ENCODE assay signal across 1 cellular context in genomic region chr9:72947987-72948465, GRCh38.
A peak's percentile ranks its signal among the peaks of the same experiment; 100 is the strongest.
TF ChIP-seq lines count a peak whose summit lies in the region.

No MANE protein-coding gene starts in this region.

TF ChIP-seq in HepG2, 621 proteins besides CTCF, POLR2A, EP300 and RAD21 (continued from another document and continues in another):
- TF ChIP-seq ARID3A (IDR thresholded peaks at IDR 0.05; ENCODE audit: low read depth, low read length): 0 out of 2 replicates have a peak, but pooled peaks have one; percentile 13
- TF ChIP-seq POLR2AphosphoS5 (IDR thresholded peaks at IDR 0.05; ENCODE audit: low read depth, low read length): no peak
- TF ChIP-seq ZHX2 (IDR thresholded peaks at IDR 0.05; ENCODE audit: low read depth): no peak
- no peak for TF ChIP-seq ZHX2 (CRISPR knock-in tag; IDR thresholded peaks at IDR 0.05; ENCODE audit: borderline replicate concordance)
- no peak for TF ChIP-seq ZBTB44 (CRISPR knock-in tag; IDR thresholded peaks at IDR 0.05)
- no peak for TF ChIP-seq HOXD1 (CRISPR knock-in tag; IDR thresholded peaks at IDR 0.05)
- TF ChIP-seq ZBTB1 (CRISPR knock-in tag; IDR thresholded peaks at IDR 0.05; ENCODE audit: borderline replicate concordance): no peak
- peak; percentile 55 for TF ChIP-seq CEBPG (CRISPR knock-in tag; IDR thresholded peaks at IDR 0.05)
- TF ChIP-seq PHF20 (CRISPR knock-in tag; IDR thresholded peaks at IDR 0.05): no peak
- TF ChIP-seq HNRNPH1 (optimal IDR thresholded peaks at IDR 0.05; ENCODE audit: low read depth, low read length): no peak
- no peak for TF ChIP-seq HDAC6 (IDR thresholded peaks at IDR 0.05; ENCODE audit: low read depth, low read length)
- TF ChIP-seq PHF21A (CRISPR knock-in tag; IDR thresholded peaks at IDR 0.05): peak; percentile 21; the same call in 1 of the 2 replicates
- no peak for TF ChIP-seq KLF13 (CRISPR knock-in tag; IDR thresholded peaks at IDR 0.05)
- TF ChIP-seq ZNF784 (CRISPR knock-in tag; IDR thresholded peaks at IDR 0.05; ENCODE audit: borderline replicate concordance): no peak
- TF ChIP-seq MAFF (IDR thresholded peaks at IDR 0.05; ENCODE audit: low read depth, low read length): peak; percentile 23; the same call in 1 of the 2 replicates
- TF ChIP-seq SNRNP70 (IDR thresholded peaks at IDR 0.05; ENCODE audit: low read depth, low read length): no peak
- no peak for TF ChIP-seq FOXM1 (CRISPR knock-in tag; IDR thresholded peaks at IDR 0.05)
- no peak for TF ChIP-seq KLF12 (CRISPR knock-in tag; IDR thresholded peaks at IDR 0.05; ENCODE audit: borderline replicate concordance)
- no peak for TF ChIP-seq MTF2 (CRISPR knock-in tag; IDR thresholded peaks at IDR 0.05; ENCODE audit: borderline replicate concordance)
- TF ChIP-seq ATF7-NPFF (CRISPR knock-in tag; IDR thresholded peaks at IDR 0.05; ENCODE audit: low read depth): no peak
- TF ChIP-seq ZNF33B (CRISPR knock-in tag; IDR thresholded peaks at IDR 0.05): no peak
- TF ChIP-seq NRL (CRISPR knock-in tag; IDR thresholded peaks at IDR 0.05; ENCODE audit: borderline replicate concordance): no peak
- no peak for TF ChIP-seq TARDBP (CRISPR knock-in tag; IDR thresholded peaks at IDR 0.05)
- TF ChIP-seq RORA (CRISPR knock-in tag; IDR thresholded peaks at IDR 0.05): no peak
- no peak for TF ChIP-seq KAT2B (IDR thresholded peaks at IDR 0.05; ENCODE audit: borderline replicate concordance, low read depth, low read length)
- peak; percentile 33; the same call in 1 of the 2 replicates for TF ChIP-seq SALL1 (CRISPR knock-in tag; IDR thresholded peaks at IDR 0.05)
- TF ChIP-seq GATAD2A (CRISPR knock-in tag; IDR thresholded peaks at IDR 0.05): 0 out of 2 replicates have a peak, but pooled peaks have one; percentile 39
- 0 out of 2 replicates have a peak, but pooled peaks have one; percentile 20 for TF ChIP-seq POGZ (CRISPR knock-in tag; IDR thresholded peaks at IDR 0.05)
- no peak for TF ChIP-seq ZNF317 (CRISPR knock-in tag; IDR thresholded peaks at IDR 0.05)
- no peak for TF ChIP-seq AFF4 (CRISPR knock-in tag; IDR thresholded peaks at IDR 0.05)
- no peak for TF ChIP-seq CSRNP2 (CRISPR knock-in tag; conservative IDR thresholded peaks at IDR 0.05; ENCODE audit: low read depth)
- no peak for TF ChIP-seq ZSCAN12 (CRISPR knock-in tag; IDR thresholded peaks at IDR 0.05)
- TF ChIP-seq E2F2 (CRISPR knock-in tag; IDR thresholded peaks at IDR 0.05; ENCODE audit: borderline replicate concordance): no peak
- no peak for TF ChIP-seq ZNF33A (CRISPR knock-in tag; IDR thresholded peaks at IDR 0.05; ENCODE audit: borderline replicate concordance)
- TF ChIP-seq ATRX (CRISPR knock-in tag; IDR thresholded peaks at IDR 0.05; ENCODE audit: borderline replicate concordance): no peak
- no peak for TF ChIP-seq KMT2B (CRISPR knock-in tag; IDR thresholded peaks at IDR 0.05)
- TF ChIP-seq ZNF770 (CRISPR knock-in tag; IDR thresholded peaks at IDR 0.05): no peak
- peak; percentile 32; the same call in 1 of the 2 replicates for TF ChIP-seq KAT7 (CRISPR knock-in tag; IDR thresholded peaks at IDR 0.05; ENCODE audit: borderline replicate concordance)
- peak; percentile 16; the same call in 1 of the 2 replicates for TF ChIP-seq ELF3 (CRISPR knock-in tag; IDR thresholded peaks at IDR 0.05)
- TF ChIP-seq HNF4A (CRISPR knock-in tag; IDR thresholded peaks at IDR 0.05): no peak
- TF ChIP-seq ZNF850 (CRISPR knock-in tag; conservative IDR thresholded peaks at IDR 0.05): no peak
- TF ChIP-seq ZNF432 (CRISPR knock-in tag; IDR thresholded peaks at IDR 0.05; ENCODE audit: borderline replicate concordance): no peak
- no peak for TF ChIP-seq TBX2 (CRISPR knock-in tag; IDR thresholded peaks at IDR 0.05; ENCODE audit: borderline replicate concordance)
- no peak for TF ChIP-seq ZNF224 (CRISPR knock-in tag; IDR thresholded peaks at IDR 0.05)
- TF ChIP-seq HOMEZ (CRISPR knock-in tag; IDR thresholded peaks at IDR 0.05; ENCODE audit: low read depth): 0 out of 2 replicates have a peak, but pooled peaks have one; percentile 2
